In the genomic region with DNA sequence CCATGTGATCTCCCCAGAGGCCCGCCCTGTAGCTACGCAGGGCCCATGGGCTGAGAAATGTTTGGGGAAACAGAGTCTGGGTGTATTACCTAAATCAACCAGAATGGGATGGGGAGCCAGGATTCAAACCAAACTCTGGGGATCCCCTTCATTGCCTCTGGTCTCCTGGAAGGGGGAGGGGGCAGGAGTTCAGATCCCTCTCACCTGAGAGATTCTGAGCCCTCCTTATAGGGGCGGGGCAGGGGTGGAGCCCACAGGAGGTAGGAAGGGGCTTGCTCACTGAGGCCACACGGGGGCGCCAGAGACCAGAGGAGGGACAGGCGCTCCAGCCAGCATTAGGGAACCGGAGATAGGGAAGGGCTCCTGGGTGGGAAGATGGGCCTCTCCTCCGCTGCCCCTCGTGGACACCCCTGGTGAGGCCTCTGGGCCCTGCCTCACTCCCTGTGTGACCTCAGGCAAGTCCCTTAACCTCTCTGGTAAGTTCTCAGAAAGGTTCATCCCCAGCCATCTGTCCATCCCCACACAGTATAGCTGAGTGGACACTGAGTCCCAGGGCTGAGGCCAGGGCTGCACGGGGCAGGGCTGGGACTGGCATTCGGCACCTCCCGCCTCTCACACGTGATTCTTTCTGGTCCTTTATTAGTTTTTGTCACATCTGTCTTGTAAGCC, we compare ENCODE assay signal across 8 cellular contexts. TPM values are rescaled to one million over a fixed set of nuclear protein-coding genes. Genes with fewer than 3 reads are reported as not detected.
DNase-seq lines count a peak whose midpoint lies in the region; ATAC-seq and TF ChIP-seq lines count a peak whose summit lies in the region.

No MANE protein-coding gene starts in this region.

- intact Hi-C loops in CD4-positive, alpha-beta T cell (cut with DNase I, micrococcal nuclease): loop anchor here (1.0 to 10.0 kb wide), 4 partner anchors 47 to 270 kb away; a partner anchor contains a TSS

- CTCF ChIA-PET in CD4-positive, alpha-beta T cell (lab: Charles Lee): interaction anchor here (0.8 to 12.7 kb wide), 14 partner anchors 12 to 1464 kb away, joined by 3 to 136 read pairs (median 4); a partner anchor contains a TSS

- H3K36me3 ChIP-seq in liver (ENCODE audit: control insufficient read depth in 4 of 4, insufficient read depth in 3 of 4, low read depth in 1 of 4, low read length in 3 of 4): no peaks in the 10 kb centered on the region

- peaks cover 64% of the 10 kb centered on the region for H3K4me1 Mint-ChIP-seq in CD4-positive, alpha-beta T cell (ENCODE audit: low read depth)

- no peaks in the 10 kb centered on the region for H3K9me3 Mint-ChIP-seq in CD4-positive, alpha-beta T cell

- WGBS in liver: 18% methylated on average over 13 of the region's 13 CpGs

- peak; percentile 62 for ATAC-seq in CD4-positive, alpha-beta T cell (ENCODE audit: poor library complexity)
- ATAC-seq in GM18520 (IDR thresholded peaks at IDR 0.05; ENCODE audit: unreplicated experiment): no peak

- no peak overlapping the region for H3K27ac ChIP-seq in CD4-positive, alpha-beta T cell (ENCODE audit: low read depth, low read length)
- H3K27ac ChIP-seq in HL-60 (replicated peaks) (no peak overlapping the region), coronary artery (peak overlapping the region in 1 of 2 donors; percentile 24), liver (ENCODE audit: low read depth in 1 of 2, low read length in 2 of 2) (no peak overlapping the region)

- H3K4me1 ChIP-seq in liver (ENCODE audit: control insufficient read depth in 4 of 4, insufficient read depth in 4 of 4, low read length in 3 of 4): peaks cover 16 to 36% (median 30%) of the 10 kb centered on the region in 4 donors

- H3K4me3 Mint-ChIP-seq in CD4-positive, alpha-beta T cell: peak overlapping the region; percentile 76

- peak; percentile 97 for TF ChIP-seq CTCF in CD4-positive, alpha-beta T cell (IDR thresholded peaks at IDR 0.05)
- TF ChIP-seq CTCF in HL-60 (IDR thresholded peaks at IDR 0.05; ENCODE audit: insufficient read depth, low read length) (peak; percentile 92), coronary artery (IDR thresholded peaks at IDR 0.05) (peak; percentile 99), liver (IDR thresholded peaks at IDR 0.05; ENCODE audit: low read depth, low read length, missing input control) (peak; percentile 98)

- no peak overlapping the region for H3K9ac ChIP-seq in liver (ENCODE audit: low read depth in 1 of 2, low read length in 2 of 2)

- no peaks in the 10 kb centered on the region for H3K9me3 ChIP-seq in CD4-positive, alpha-beta T cell (ENCODE audit: control insufficient read depth, low read length)
- H3K9me3 ChIP-seq in liver (ENCODE audit: control insufficient read depth in 4 of 4, low read length in 3 of 4): no peaks in the 10 kb centered on the region

- no peaks in the 10 kb centered on the region for H3K27me3 ChIP-seq in CD4-positive, alpha-beta T cell (ENCODE audit: control insufficient read depth, insufficient read depth, low read length)
- H3K27me3 ChIP-seq in HL-60 (ENCODE audit: insufficient read depth, poor library complexity, severe bottlenecking): no peaks in the 10 kb centered on the region
- H3K27me3 ChIP-seq in liver (ENCODE audit: control insufficient read depth in 4 of 4, insufficient read depth in 4 of 4, low read length in 3 of 4): no peaks in the 10 kb centered on the region

- H3K4me3 ChIP-seq in HL-60 (replicated peaks; ENCODE audit: insufficient read depth, low read length) (no peak overlapping the region), coronary artery (no peak overlapping the region), liver (ENCODE audit: low read depth in 1 of 3, low read length in 3 of 3) (no peak overlapping the region)

- peak overlapping the region; percentile 85 for H3K27ac Mint-ChIP-seq in CD4-positive, alpha-beta T cell

- TF ChIP-seq RAD21 in liver (IDR thresholded peaks at IDR 0.05): peak; percentile 98

- H3K27me3 Mint-ChIP-seq in CD4-positive, alpha-beta T cell: no peaks in the 10 kb centered on the region

- POLR2A ChIA-PET in CD4-positive, alpha-beta T cell (lab: Charles Lee): interaction anchor here (0.7 to 27.2 kb wide), 8 partner anchors 17 to 268 kb away, joined by 3 to 767 read pairs (median 6); a partner anchor contains a TSS

- peaks cover 10% of the 10 kb centered on the region for H3K36me3 Mint-ChIP-seq in CD4-positive, alpha-beta T cell (ENCODE audit: low read depth)

- DNase-seq in CD4-positive, alpha-beta T cell: peak; percentile 87 to 96 (median 91)
- DNase-seq in HL-60 (ENCODE audit: low read depth in 1 of 2, low spot score in 1 of 2) (peak; percentile 91 to 92), NCI-H748 treated with DMSO at 0.1 percent for 48 hours (lab: John Stamatoyannopoulos, UW) (peak; percentile 87), coronary artery (ENCODE audit: low spot score) (peak; percentile 91)
- peak; percentile 89 for DNase-seq in activated CD4-positive, alpha-beta T cell treated with anti-CD3 and anti-CD28 coated beads, Interleukin-2, amount 50 U/mL, for 24 hours (ENCODE audit: low read depth in 1 of 2, low spot score in 1 of 2)
- DNase-seq in stimulated activated CD4-positive, alpha-beta T cell treated with anti-CD3 and anti-CD28 coated beads, Interleukin-4, amount 100 ng/mL, for 4 hours: peak; percentile 85 to 94

TF ChIP-seq in liver, 16 proteins besides CTCF, POLR2A, EP300 and RAD21:
- TF ChIP-seq, protein P1, sequence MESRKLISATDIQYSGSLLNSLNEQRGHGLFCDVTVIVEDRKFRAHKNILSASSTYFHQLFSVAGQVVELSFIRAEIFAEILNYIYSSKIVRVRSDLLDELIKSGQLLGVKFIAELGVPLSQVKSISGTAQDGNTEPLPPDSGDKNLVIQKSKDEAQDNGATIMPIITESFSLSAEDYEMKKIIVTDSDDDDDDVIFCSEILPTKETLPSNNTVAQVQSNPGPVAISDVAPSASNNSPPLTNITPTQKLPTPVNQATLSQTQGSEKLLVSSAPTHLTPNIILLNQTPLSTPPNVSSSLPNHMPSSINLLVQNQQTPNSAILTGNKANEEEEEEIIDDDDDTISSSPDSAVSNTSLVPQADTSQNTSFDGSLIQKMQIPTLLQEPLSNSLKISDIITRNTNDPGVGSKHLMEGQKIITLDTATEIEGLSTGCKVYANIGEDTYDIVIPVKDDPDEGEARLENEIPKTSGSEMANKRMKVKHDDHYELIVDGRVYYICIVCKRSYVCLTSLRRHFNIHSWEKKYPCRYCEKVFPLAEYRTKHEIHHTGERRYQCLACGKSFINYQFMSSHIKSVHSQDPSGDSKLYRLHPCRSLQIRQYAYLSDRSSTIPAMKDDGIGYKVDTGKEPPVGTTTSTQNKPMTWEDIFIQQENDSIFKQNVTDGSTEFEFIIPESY (IDR thresholded peaks at IDR 0.05): no peak
- TF ChIP-seq YY1 (IDR thresholded peaks at IDR 0.05) (no peak), RXRA (IDR thresholded peaks at IDR 0.05) (peak in 1 of 2 donors; percentile 47), SP1 (IDR thresholded peaks at IDR 0.05) (no peak)

RNA-seq across cellular contexts. Expression of a gene that starts 2.7 kb away (rescaled TPM):
- total RNA-seq in CD4-positive, alpha-beta T cell: 1 to 10 TPM; 6.9 to 9.7 TPM
- 1 to 10 TPM in 1 of 2 donors, under 1 TPM in 1; 0.75 to 1.2 TPM for total RNA-seq in liver
- polyA plus RNA-seq in liver: under 1 TPM; 0.18 to 0.40 TPM

RNA-seq across cellular contexts. Expression of a gene that starts 31.3 kb away (rescaled TPM):
- 100 to 1,000 TPM; 132 to 139 TPM for total RNA-seq in CD4-positive, alpha-beta T cell
- total RNA-seq in liver: 10 to 100 TPM; 27.3 to 36.4 TPM
- polyA plus RNA-seq in liver: 10 to 100 TPM in 1 of 2 donors, 1 to 10 TPM in 1; 8.3 to 11.1 TPM

RNA-seq across cellular contexts. Expression of a gene that starts 36.8 kb away (rescaled TPM):
- total RNA-seq in CD4-positive, alpha-beta T cell: 10 to 100 TPM; 16.4 to 17.7 TPM
- 10 to 100 TPM; 12.1 to 15.1 TPM for total RNA-seq in liver
- 10 to 100 TPM in 1 of 2 donors, 1 to 10 TPM in 1; 9.0 to 14.7 TPM for polyA plus RNA-seq in liver

RNA-seq across cellular contexts. Expression of a gene that starts 44.1 kb away (rescaled TPM):
- 10 to 100 TPM; 71.9 to 74.1 TPM for total RNA-seq in CD4-positive, alpha-beta T cell
- 1 to 10 TPM; 4.6 to 6.9 TPM for total RNA-seq in liver
- polyA plus RNA-seq in liver: 1 to 10 TPM; 2.1 to 2.3 TPM
